In the genomic region with DNA sequence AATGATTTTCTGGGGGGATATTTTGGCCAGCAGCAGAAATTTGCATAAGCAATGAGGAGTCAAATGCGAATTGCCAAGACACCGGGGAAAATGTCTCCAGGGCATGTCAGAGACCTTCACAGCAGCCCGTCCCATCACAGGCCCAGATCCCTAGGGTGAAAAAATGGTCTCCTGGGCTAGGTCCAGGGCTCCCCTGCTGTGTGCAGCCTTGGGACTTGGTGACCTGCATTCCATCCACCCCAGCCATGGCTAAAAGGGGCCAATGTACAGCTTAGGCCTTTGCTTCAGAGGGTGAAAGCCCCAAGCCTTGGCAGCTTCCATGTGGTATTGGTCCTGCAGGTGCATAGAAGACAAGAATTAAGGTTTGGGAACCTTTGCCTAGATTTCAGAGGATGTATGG, we compare ENCODE assay signal across 4 cellular contexts.
"Had no signal": no experiment of that assay in that cellular context is flagged by ENCODE, and none has a peak within 500 bp of the region (broad histone marks: within the 10 kb centered on the region; RNA-seq: fewer than 3 reads in every experiment).

No MANE protein-coding gene starts in this region.

- DNase-seq: H9, HCEC 1CT, IMR-90 had no signal

- H3K9me3 Mint-ChIP-seq: GM23338, H9 had no signal

- H3K27ac Mint-ChIP-seq: GM23338, H9 had no signal

- H3K4me3 Mint-ChIP-seq: GM23338, H9 had no signal

- H3K4me3 ChIP-seq: GM23338 had no signal
